In the genomic region with DNA sequence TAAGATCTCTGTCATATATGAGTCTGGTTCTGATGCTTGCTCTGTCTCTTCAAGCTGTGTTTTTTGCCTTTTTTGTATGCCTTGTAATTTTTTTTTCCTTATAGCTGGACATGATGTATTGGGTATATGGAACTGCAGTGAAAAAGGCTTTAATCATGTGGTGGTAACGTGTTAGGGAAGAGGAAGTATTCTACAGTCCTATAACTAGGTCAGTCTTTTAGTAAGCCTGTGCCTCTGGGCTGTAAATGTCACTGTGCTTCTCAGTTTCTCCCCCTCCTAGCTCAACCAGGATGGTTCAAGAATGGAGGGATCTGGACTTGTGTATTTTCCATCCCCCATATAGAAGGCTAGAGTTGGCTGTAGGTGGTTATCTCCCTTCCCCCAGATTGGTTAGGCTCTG, we compare ENCODE assay signal across 6 cellular contexts.
"Had no signal": no experiment of that assay in that cellular context is flagged by ENCODE, and none has a peak within 500 bp of the region (broad histone marks: within the 10 kb centered on the region; RNA-seq: fewer than 3 reads in every experiment).

No MANE protein-coding gene starts in this region.

- H3K4me1 Mint-ChIP-seq: IgD-negative memory B cell had no signal

- ATAC-seq: GM23338, HepG2 had no signal

- H3K27ac Mint-ChIP-seq: GM23338, H9, IgD-negative memory B cell had no signal

- FAIRE-seq: HepG2 had no signal

- H3K4me3 Mint-ChIP-seq: GM23338, H9, IgD-negative memory B cell had no signal

- H3K36me3 Mint-ChIP-seq: IgD-negative memory B cell had no signal

- H3K9me3 Mint-ChIP-seq: GM23338, H9 had no signal

- H3K4me3 ChIP-seq: GM23338 had no signal

- H3K4me2 ChIP-seq: GM23338 had no signal

- DNase-seq: H9, HCEC 1CT, KBM-7 had no signal

- H2AFZ ChIP-seq: GM23338 had no signal
